8 cellular contexts compared by ENCODE assay signal in the genomic region with DNA sequence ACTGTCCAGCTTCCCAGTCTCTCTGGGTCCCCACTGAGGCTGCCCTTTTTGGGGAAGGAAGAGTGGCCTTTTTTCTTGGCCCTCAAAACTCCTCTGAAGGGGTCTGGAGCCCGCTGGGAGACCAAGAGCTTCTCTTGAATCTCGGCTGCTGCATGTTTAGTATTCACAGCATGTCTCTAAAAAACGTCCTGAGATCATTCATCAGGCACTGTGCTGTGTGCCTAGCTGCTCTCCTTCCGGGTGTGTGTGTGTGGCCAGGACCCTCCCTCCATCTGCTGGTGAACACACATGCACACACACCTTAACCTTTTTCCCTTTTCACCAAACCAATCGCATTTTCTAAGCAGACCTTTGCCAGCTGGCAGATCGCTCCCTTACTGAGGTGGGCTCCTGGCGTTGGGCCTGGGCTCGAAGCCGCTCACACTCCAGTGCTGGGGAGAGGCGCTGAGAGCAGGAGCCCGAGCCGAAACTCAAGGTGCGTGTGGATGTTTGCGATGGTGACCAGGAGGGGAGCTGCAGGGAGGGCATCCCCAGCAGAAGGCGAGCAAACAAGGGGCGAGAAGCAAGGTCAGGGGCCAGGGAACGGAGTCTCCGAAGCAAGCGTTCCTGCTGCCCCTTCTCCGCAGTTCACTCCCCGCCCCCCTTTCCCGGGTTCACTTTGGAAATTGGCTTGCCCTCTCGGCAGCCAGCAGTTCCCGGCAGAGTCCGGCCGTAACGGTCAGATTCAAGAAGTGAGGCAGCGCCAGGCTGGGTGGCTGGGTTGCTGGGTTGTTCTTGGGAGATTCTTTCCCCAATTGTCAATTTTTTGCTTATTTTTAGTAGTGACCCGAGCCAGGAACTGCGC. TPM values are rescaled to one million over a fixed set of nuclear protein-coding genes. Genes with fewer than 3 reads are reported as not detected.
DNase-seq lines count a peak whose midpoint lies in the region; ATAC-seq and TF ChIP-seq lines count a peak whose summit lies in the region.

No MANE protein-coding gene starts in this region.

- H4K5ac ChIP-seq in H9 (ENCODE audit: insufficient read length, low read depth, low read length) = no peak overlapping the region

- no peaks in the 10 kb centered on the region for H4K20me1 ChIP-seq in H9 (ENCODE audit: control insufficient read depth, insufficient read depth, insufficient read length)

- no peak for TF ChIP-seq CTCF in AG10803 (conservative IDR thresholded peaks at IDR 0.05; ENCODE audit: low read length)
- TF ChIP-seq CTCF in H9 (conservative IDR thresholded peaks at IDR 0.05) = peak; percentile 44; the same call in 2 of the 3 replicates
- TF ChIP-seq CTCF in activated B cell treated with CpG ODN at 0.5 μM for 24 hours (IDR thresholded peaks at IDR 0.05) = no peak
- TF ChIP-seq CTCF in suprapubic skin (IDR thresholded peaks at IDR 0.05) = no peak

- H3K14ac ChIP-seq in H9 (ENCODE audit: insufficient read depth, low read length) = no peak overlapping the region; the same call in 1 of the 2 replicates

- H3K4me1 Mint-ChIP-seq in H9 (peaks cover 26 to 45% of the 10 kb centered on the region in 2 experiments), activated B cell treated with CpG ODN at 0.5 μM for 24 hours (peaks cover 37% of the 10 kb centered on the region)

- H3K36me3 ChIP-seq in suprapubic skin = no peaks in the 10 kb centered on the region

- peaks cover 9% of the 10 kb centered on the region for H3K23me2 ChIP-seq in H9 (ENCODE audit: insufficient read length, low read depth, low read length, poor library complexity, severe bottlenecking)

- WGBS in H9 (ENCODE audit: extremely low coverage, insufficient read length, low lambda C conversion rate) = no CpG with 5 or more reads among the region's 30 CpGs
- WGBS in suprapubic skin = 31% methylated on average over 20 of the region's 30 CpGs

- H3K4me2 ChIP-seq in H9 (ENCODE audit: insufficient read depth, insufficient read length, low read length) = peak overlapping the region; percentile 73

- CTCF ChIA-PET in activated B cell treated with CpG ODN at 0.5 μM for 24 hours (lab: Charles Lee) = no interaction called here

- H2AFZ ChIP-seq in H9 (ENCODE audit: low read length) = no peak overlapping the region

- no peak for TF ChIP-seq POLR2A in suprapubic skin (IDR thresholded peaks at IDR 0.05)

- no peak overlapping the region for H2BK5ac ChIP-seq in H9 (ENCODE audit: insufficient read length, low read length)

- no peak overlapping the region for H3K18ac ChIP-seq in H9 (ENCODE audit: insufficient read length, low read depth, low read length)

- H3K9me3 ChIP-seq in H9 (ENCODE audit: control insufficient read depth, low read depth, low read length) = no peaks in the 10 kb centered on the region
- no peaks in the 10 kb centered on the region for H3K9me3 ChIP-seq in suprapubic skin

- peaks cover 0 to 9% (median 0%) of the 10 kb centered on the region in 3 experiments; a peak in 3 of 7 replicates for H3K36me3 Mint-ChIP-seq in H9 (ENCODE audit: insufficient read depth in 1 of 3, low read depth in 3 of 3)
- no peaks in the 10 kb centered on the region for H3K36me3 Mint-ChIP-seq in activated B cell treated with CpG ODN at 0.5 μM for 24 hours (ENCODE audit: low read depth)

- no peak for TF ChIP-seq EP300 in suprapubic skin (IDR thresholded peaks at IDR 0.05)

- no peak overlapping the region for H3K4ac ChIP-seq in H9 (ENCODE audit: low read depth, low read length)

- H3K27me3 Mint-ChIP-seq in H9 (ENCODE audit: low read depth) = peaks cover 70% of the 10 kb centered on the region
- no peaks in the 10 kb centered on the region for H3K27me3 Mint-ChIP-seq in activated B cell treated with CpG ODN at 0.5 μM for 24 hours

- no peak overlapping the region for H3K56ac ChIP-seq in H9 (ENCODE audit: insufficient read length, low read depth, low read length)

- POLR2A ChIA-PET in activated B cell treated with CpG ODN at 0.5 μM for 24 hours (lab: Charles Lee) = no interaction called here

- no peak overlapping the region for H3K27ac ChIP-seq in H9 (ENCODE audit: insufficient read length, low read depth, low read length)
- no peak overlapping the region for H3K27ac ChIP-seq in suprapubic skin

- no peak overlapping the region for H2BK20ac ChIP-seq in H9 (ENCODE audit: low read depth, low read length, poor library complexity, severe bottlenecking)

- no peaks in the 10 kb centered on the region for H3K4me1 ChIP-seq in H9 (ENCODE audit: insufficient read depth, low read length)
- peaks cover 7% of the 10 kb centered on the region for H3K4me1 ChIP-seq in suprapubic skin

- no peak overlapping the region for H3K23ac ChIP-seq in H9 (ENCODE audit: insufficient read length, low read depth, low read length)

- intact Hi-C loops in activated B cell treated with CpG ODN at 0.5 μM for 24 hours (cut with micrococcal nuclease) = no loop called here

- H3K27ac Mint-ChIP-seq in H9 (no peak overlapping the region), activated B cell treated with CpG ODN at 0.5 μM for 24 hours (no peak overlapping the region)

- no peak for DNase-seq in AG10803 (ENCODE audit: low read depth)
- DNase-seq in H9 = peak; percentile 81
- DNase-seq in activated B cell treated with CpG ODN at 0.5 μM for 24 hours = no peak
- DNase-seq in iPS-NIHi11 (ENCODE audit: low spot score) = peak; percentile 42
- no peak for DNase-seq in suprapubic skin (ENCODE audit: low spot score in 2 of 2)
- no peak for DNase-seq in GF-D8 (lab: John Stamatoyannopoulos, UW)

- no peaks in the 10 kb centered on the region for H3K79me2 ChIP-seq in H9 (ENCODE audit: insufficient read depth, low read length)

- no peak overlapping the region for H3T11ph ChIP-seq in H9 (ENCODE audit: low read length)

- H3K9me3 Mint-ChIP-seq in H9 (peaks cover 0 to 39% of the 10 kb centered on the region in 2 experiments; a peak in 2 of 5 replicates), activated B cell treated with CpG ODN at 0.5 μM for 24 hours (no peaks in the 10 kb centered on the region)

- H2BK15ac ChIP-seq in H9 (ENCODE audit: low read depth, low read length) = no peak overlapping the region

- H3K4me3 Mint-ChIP-seq in H9 (peak overlapping the region; percentile 65 to 87), activated B cell treated with CpG ODN at 0.5 μM for 24 hours (peak overlapping the region; percentile 74)

- no peak overlapping the region for H3K9ac ChIP-seq in H9 (ENCODE audit: extremely low read depth, insufficient read length, low read length)

- no peak overlapping the region for H4K8ac ChIP-seq in H9 (replicated peaks; ENCODE audit: insufficient read length, low read depth, low read length)

- H4K91ac ChIP-seq in H9 (ENCODE audit: insufficient read length, low read depth, low read length) = no peak overlapping the region

- H3K27me3 ChIP-seq in H9 (ENCODE audit: insufficient read depth, low read length) (peaks cover 7% of the 10 kb centered on the region; the same call in 1 of the 2 replicates), suprapubic skin (peaks cover 25% of the 10 kb centered on the region)

- no peak overlapping the region for H2AK5ac ChIP-seq in H9 (ENCODE audit: insufficient read length, low read length)

- H3K79me1 ChIP-seq in H9 (ENCODE audit: insufficient read depth, low read depth, low read length, poor library complexity, severe bottlenecking) = no peaks in the 10 kb centered on the region

- ATAC-seq in activated B cell treated with CpG ODN at 0.5 μM for 24 hours (ENCODE audit: low read depth) (peak; percentile 48), HG02588 (IDR thresholded peaks at IDR 0.05; ENCODE audit: unreplicated experiment) (no peak), HG03108 (IDR thresholded peaks at IDR 0.05; ENCODE audit: unreplicated experiment) (no peak)

- no peak overlapping the region for H2BK120ac ChIP-seq in H9 (ENCODE audit: low read depth, low read length, poor library complexity, severe bottlenecking)

- H3K4me3 ChIP-seq in AG10803 (ENCODE audit: low read length) (peak overlapping the region; percentile 42), suprapubic skin (peak overlapping the region; percentile 53)

- no peak overlapping the region for H2BK12ac ChIP-seq in H9 (ENCODE audit: insufficient read length, low read depth, low read length)

RNA-seq across cellular contexts. Expression of gene FRMPD3, which starts 0.6 kb away (rescaled TPM):
- total RNA-seq in H9 (2021) = 0.22 and 0.26 TPM in 2 replicates
- 0.22 and 0.24 TPM in 2 replicates for total RNA-seq in activated B cell treated with CpG ODN at 0.5 μM for 24 hours
- not detected for total RNA-seq in suprapubic skin

Comparison
In these comparisons a context has a peak if more than half of its experiments do, and no peak if none do; other contexts are left out.
1. DNase-seq: peak in H9 (single experiment) and iPS-NIHi11 (single experiment); none in AG10803 (single experiment), activated B cell treated with CpG ODN at 0.5 μM for 24 hours (single experiment), suprapubic skin (0 of 2) and GF-D8 (single experiment).